ENCODE assay signal across 8 cellular contexts in genomic region chr19:8209111-8209964, GRCh38. TPM values are rescaled to one million over a fixed set of nuclear protein-coding genes. Genes with fewer than 3 reads are reported as not detected.
A peak's percentile ranks its signal among the peaks of the same experiment; 100 is the strongest.
DNase-seq lines count a peak whose midpoint lies in the region; ATAC-seq and TF ChIP-seq lines count a peak whose summit lies in the region.

A gene with protein sequence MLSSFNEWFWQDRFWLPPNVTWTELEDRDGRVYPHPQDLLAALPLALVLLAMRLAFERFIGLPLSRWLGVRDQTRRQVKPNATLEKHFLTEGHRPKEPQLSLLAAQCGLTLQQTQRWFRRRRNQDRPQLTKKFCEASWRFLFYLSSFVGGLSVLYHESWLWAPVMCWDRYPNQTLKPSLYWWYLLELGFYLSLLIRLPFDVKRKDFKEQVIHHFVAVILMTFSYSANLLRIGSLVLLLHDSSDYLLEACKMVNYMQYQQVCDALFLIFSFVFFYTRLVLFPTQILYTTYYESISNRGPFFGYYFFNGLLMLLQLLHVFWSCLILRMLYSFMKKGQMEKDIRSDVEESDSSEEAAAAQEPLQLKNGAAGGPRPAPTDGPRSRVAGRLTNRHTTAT (plus strand): TSS chr19:8209370. CDS start chr19:8251077, 41,707 bp downstream.

- H3K27me3 Mint-ChIP-seq in neural crest cell (ENCODE audit: low read depth), result peaks cover 13% of the 10 kb centered on the region
- H3K27me3 Mint-ChIP-seq in stimulated activated naive CD8-positive, alpha-beta T cell treated with anti-CD3 and anti-CD28 coated beads, Interleukin-15, Interleukin-2, amounts not matched to agents 100 ng/mL and 50 ng/mL, for 24 hours, result no peaks in the 10 kb centered on the region

- intact Hi-C loops in A673 (cut with micrococcal nuclease; ENCODE audit: unreplicated experiment), result no loop called here

- H3K9me3 ChIP-seq in A673 (ENCODE audit: low read depth, low read length, poor library complexity, severe bottlenecking), result no peaks in the 10 kb centered on the region

- ATAC-seq in GM18861 (IDR thresholded peaks at IDR 0.05; ENCODE audit: unreplicated experiment) (peak; percentile 59), HG03103 (IDR thresholded peaks at IDR 0.05; ENCODE audit: low read depth, unreplicated experiment) (peak; percentile 64), foreskin keratinocyte (peak; percentile 53)

- peaks cover 27% of the 10 kb centered on the region for H3K4me1 Mint-ChIP-seq in neural crest cell
- H3K4me1 Mint-ChIP-seq in stimulated activated naive CD8-positive, alpha-beta T cell treated with anti-CD3 and anti-CD28 coated beads, Interleukin-15, Interleukin-2, amounts not matched to agents 100 ng/mL and 50 ng/mL, for 24 hours (ENCODE audit: low read depth), result peaks cover 36% of the 10 kb centered on the region

- H3K36me3 Mint-ChIP-seq in neural crest cell (ENCODE audit: low read depth), result no peaks in the 10 kb centered on the region
- H3K36me3 Mint-ChIP-seq in stimulated activated naive CD8-positive, alpha-beta T cell treated with anti-CD3 and anti-CD28 coated beads, Interleukin-15, Interleukin-2, amounts not matched to agents 100 ng/mL and 50 ng/mL, for 24 hours (ENCODE audit: low read depth), result peaks cover 17% of the 10 kb centered on the region

- H3K4me1 ChIP-seq in A673 (ENCODE audit: insufficient read depth, low read length, poor library complexity, severe bottlenecking), result no peaks in the 10 kb centered on the region
- H3K4me1 ChIP-seq in foreskin keratinocyte, result no peaks in the 10 kb centered on the region

- TF ChIP-seq CTCF in A673 (conservative IDR thresholded peaks at IDR 0.05; ENCODE audit: low read depth, low read length) (no peak), foreskin keratinocyte (conservative IDR thresholded peaks at IDR 0.05) (no peak), neural crest cell (conservative IDR thresholded peaks at IDR 0.05) (no peak)

- POLR2A ChIA-PET in A673 (lab: Charles Lee; ENCODE audit: low non-redundant PET), result no interaction called here

- H3K36me3 ChIP-seq in A673 (ENCODE audit: insufficient read depth, low read length, poor library complexity, severe bottlenecking), result no peaks in the 10 kb centered on the region

- H3K27ac ChIP-seq in A673 (ENCODE audit: low read depth, low read length, poor library complexity, severe bottlenecking), result peak within 1 kb of the TSS; percentile 41
- no peak within 1 kb of the TSS for H3K27ac ChIP-seq in foreskin keratinocyte

- H3K27me3 ChIP-seq in A673 (replicated peaks; ENCODE audit: insufficient read depth, low read depth, low read length, poor library complexity) (no peaks in the 10 kb centered on the region), foreskin keratinocyte (peaks cover 23% of the 10 kb centered on the region)

- CTCF ChIA-PET in A673 (lab: Charles Lee), result no interaction called here

- no TSS peak for BruUV-seq in A673 (replicated peaks; lab: Mats Ljungman, UMichigan)

- peak within 1 kb of the TSS; percentile 83 for H3K27ac Mint-ChIP-seq in neural crest cell (ENCODE audit: unreplicated experiment)
- peak within 1 kb of the TSS; percentile 90 for H3K27ac Mint-ChIP-seq in stimulated activated naive CD8-positive, alpha-beta T cell treated with anti-CD3 and anti-CD28 coated beads, Interleukin-15, Interleukin-2, amounts not matched to agents 100 ng/mL and 50 ng/mL, for 24 hours

- no peaks in the 10 kb centered on the region for H3K9me3 Mint-ChIP-seq in neural crest cell
- no peaks in the 10 kb centered on the region for H3K9me3 Mint-ChIP-seq in stimulated activated naive CD8-positive, alpha-beta T cell treated with anti-CD3 and anti-CD28 coated beads, Interleukin-15, Interleukin-2, amounts not matched to agents 100 ng/mL and 50 ng/mL, for 24 hours

- peak within 1 kb of the TSS; percentile 94 for H3K4me3 Mint-ChIP-seq in neural crest cell
- H3K4me3 Mint-ChIP-seq in stimulated activated naive CD8-positive, alpha-beta T cell treated with anti-CD3 and anti-CD28 coated beads, Interleukin-15, Interleukin-2, amounts not matched to agents 100 ng/mL and 50 ng/mL, for 24 hours, result peak within 1 kb of the TSS; percentile 91

- DNase-seq in A673 (ENCODE audit: low spot score), result peak; percentile 62
- DNase-seq in activated effector memory CD4-positive, alpha-beta T cell treated with Interleukin-2 at 50 U/mL for 16 hours, result peak; percentile 76
- no peak for DNase-seq in foreskin keratinocyte
- DNase-seq in neural crest cell (ENCODE audit: low read depth, low spot score), result peak; percentile 75

- H3K4me3 ChIP-seq in A673 (ENCODE audit: low read depth, low read length, poor library complexity, severe bottlenecking), result peak within 1 kb of the TSS; percentile 75

TF ChIP-seq in PFSK-1, 5 proteins besides CTCF, POLR2A, EP300 and RAD21:
- TF ChIP-seq SIN3A (IDR thresholded peaks at IDR 0.05; ENCODE audit: borderline replicate concordance, insufficient read depth, low read length) (no peak), FOXP2 (optimal IDR thresholded peaks at IDR 0.05; ENCODE audit: borderline replicate concordance, extremely low read depth, extremely low read length, insufficient read depth) (peak; percentile 26)

RNA-seq across cellular contexts. Expression of the gene that starts here (rescaled TPM):
- total RNA-seq in A673 (2021) (4.8 and 9.3 TPM in 2 replicates), foreskin keratinocyte (5.2 and 9.9 TPM in 2 replicates), neural crest cell (30.0 and 31.3 TPM in 2 replicates)
- polyA plus RNA-seq in PFSK-1 (2012; ENCODE audit: insufficient read length, low read depth), result 29.6 TPM
- polyA plus RNA-seq in foreskin keratinocyte, result 5.5 and 9.8 TPM in 2 replicates

Comparison
In these comparisons a context has a peak if more than half of its experiments do, and no peak if none do; other contexts are left out.
1. DNase-seq: peak in A673 (single experiment), activated effector memory CD4-positive, alpha-beta T cell treated with Interleukin-2 at 50 U/mL for 16 hours (single experiment) and neural crest cell (single experiment); none in foreskin keratinocyte (0 of 2).
2. Peak in every context shown above with its lines, with median percentiles within 50 percentile points of each other: ATAC-seq.